In the genomic region with DNA sequence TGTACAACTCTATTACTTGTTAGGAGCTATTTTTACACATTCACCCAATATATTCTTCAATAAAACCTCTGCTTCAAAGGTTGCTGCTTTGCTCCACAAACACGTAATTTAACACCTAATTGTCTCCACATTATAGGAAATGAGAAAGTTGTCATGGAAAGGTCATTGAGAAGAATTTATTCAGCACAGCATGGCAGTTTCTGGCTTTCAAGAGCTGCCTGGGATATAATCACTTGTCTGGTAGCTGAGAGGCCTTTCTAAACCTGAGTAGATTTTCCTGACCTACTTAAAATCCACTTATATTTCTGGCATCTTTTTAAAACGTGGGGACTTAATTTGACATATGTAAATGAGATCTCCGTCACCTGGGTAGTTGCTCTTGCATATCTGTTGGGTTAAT, we compare ENCODE assay signal across 29 cellular contexts.
DNase-seq lines count a peak whose midpoint lies in the region; ATAC-seq and TF ChIP-seq lines count a peak whose summit lies in the region.
"Had no signal": no experiment of that assay in that cellular context is flagged by ENCODE, and none has a peak within 500 bp of the region (broad histone marks: within the 10 kb centered on the region; RNA-seq: fewer than 3 reads in every experiment).

No MANE protein-coding gene starts in this region.

- H3K27ac Mint-ChIP-seq in WTC11: no peak overlapping the region
- H3K27ac Mint-ChIP-seq: activated CD4-positive, alpha-beta memory T cell treated with anti-CD3 and anti-CD28 coated beads for 36 hours; activated naive CD4-positive, alpha-beta T cell treated with anti-CD3 and anti-CD28 coated beads, Interleukin-2, amount 50 U/mL, for 72 hours; activated T-helper 17 cell treated with anti-CD3 and anti-CD28 coated beads, Interleukin-2, amount 50 U/mL, for 72 hours; B cell; CD8-positive, alpha-beta memory T cell; immature natural killer cell; stimulated activated memory B cell treated with anti-CD40 and anti-IgM and Interleukin-4, amounts not matched to agents 10 μg/mL and 1 μg/mL and 100 μg/mL, for 72 hours; T-cell had no signal

- H3K36me3 Mint-ChIP-seq in WTC11: no peaks in the 10 kb centered on the region
- H3K36me3 Mint-ChIP-seq: activated CD4-positive, alpha-beta memory T cell treated with anti-CD3 and anti-CD28 coated beads for 36 hours; CD8-positive, alpha-beta memory T cell; immature natural killer cell; T-cell had no signal

- H3K4me1 Mint-ChIP-seq in WTC11: peaks cover 10% of the 10 kb centered on the region
- H3K4me1 Mint-ChIP-seq: activated T-helper 17 cell treated with anti-CD3 and anti-CD28 coated beads, Interleukin-2, amount 50 U/mL, for 72 hours; B cell; CD8-positive, alpha-beta memory T cell; immature natural killer cell; stimulated activated memory B cell treated with anti-CD40 and anti-IgM and Interleukin-4, amounts not matched to agents 10 μg/mL and 1 μg/mL and 100 μg/mL, for 72 hours; T-cell had no signal

- ATAC-seq in WTC11: peak; percentile 34; the same call in 1 of the 2 replicates
- ATAC-seq in HG02970 (IDR thresholded peaks at IDR 0.05; ENCODE audit: low FRiP score, unreplicated experiment): no peak
- ATAC-seq in HG03280 (IDR thresholded peaks at IDR 0.05; ENCODE audit: unreplicated experiment): no peak
- ATAC-seq: activated naive CD4-positive, alpha-beta T cell treated with anti-CD3 and anti-CD28 coated beads, Interleukin-2, amount 50 U/mL, for 72 hours; activated T-helper 17 cell treated with anti-CD3 and anti-CD28 coated beads, Interleukin-2, amount 50 U/mL, for 72 hours; psoas muscle; stimulated activated memory B cell treated with anti-CD40 and anti-IgM and Interleukin-4, amounts not matched to agents 10 μg/mL and 1 μg/mL and 100 μg/mL, for 72 hours; T-cell; upper lobe of right lung had no signal

- H3K9me3 Mint-ChIP-seq in WTC11: no peaks in the 10 kb centered on the region

- H3K27me3 Mint-ChIP-seq in WTC11 (ENCODE audit: low read depth): no peaks in the 10 kb centered on the region
- H3K27me3 Mint-ChIP-seq: activated CD4-positive, alpha-beta memory T cell treated with anti-CD3 and anti-CD28 coated beads for 36 hours; activated T-helper 17 cell treated with anti-CD3 and anti-CD28 coated beads, Interleukin-2, amount 50 U/mL, for 72 hours; B cell; CD8-positive, alpha-beta memory T cell; stimulated activated memory B cell treated with anti-CD40 and anti-IgM and Interleukin-4, amounts not matched to agents 10 μg/mL and 1 μg/mL and 100 μg/mL, for 72 hours; T-cell had no signal

- DNase-seq in COR-L47 (lab: John Stamatoyannopoulos, UW) (peak; percentile 42), NCI-H146 treated with DMSO at 0.1 percent for 48 hours (lab: John Stamatoyannopoulos, UW; ENCODE audit: unreplicated experiment) (peak; percentile 33), NCI-H2227 treated with DMSO at 0.1 percent for 48 hours (lab: John Stamatoyannopoulos, UW) (peak; percentile 55), WTC11 (ENCODE audit: low spot score) (no peak), DMS114 treated with DMSO at 0.1 percent for 48 hours (lab: John Stamatoyannopoulos, UW; ENCODE audit: unreplicated experiment) (no peak)
- DNase-seq in effector CD8-positive, alpha-beta T cell (lab: John Stamatoyannopoulos, UW): no peak
- DNase-seq: activated CD4-positive, alpha-beta memory T cell treated with anti-CD3 and anti-CD28 coated beads for 36 hours; activated CD4-positive, CD25-positive, alpha-beta regulatory T cell treated with anti-CD3 and anti-CD28 coated beads, Interleukin-2, amount 50 U/mL, for 72 hours; activated CD8-positive, alpha-beta memory T cell treated with anti-CD3 and anti-CD28 coated beads, Interleukin-2, amount 50 U/mL, for 4 hours; anterior cingulate cortex; CD8-positive, alpha-beta memory T cell; colonic mucosa; DMS53; GDM1; H7; hippocampal formation; immature natural killer cell; psoas muscle; SJCRH30; stimulated activated CD4-positive, alpha-beta T cell treated with anti-CD3 and anti-CD28 coated beads, Interleukin-4, amount 100 ng/mL, for 4 hours; substantia nigra; T-cell; upper lobe of right lung had no signal

- H3K4me3 Mint-ChIP-seq in WTC11: no peak overlapping the region
- H3K4me3 Mint-ChIP-seq: activated CD4-positive, alpha-beta memory T cell treated with anti-CD3 and anti-CD28 coated beads for 36 hours; activated T-helper 17 cell treated with anti-CD3 and anti-CD28 coated beads, Interleukin-2, amount 50 U/mL, for 72 hours; B cell; CD8-positive, alpha-beta memory T cell; immature natural killer cell; stimulated activated memory B cell treated with anti-CD40 and anti-IgM and Interleukin-4, amounts not matched to agents 10 μg/mL and 1 μg/mL and 100 μg/mL, for 72 hours; T-cell had no signal

- TF ChIP-seq CTCF in WTC11 (IDR thresholded peaks at IDR 0.05): no peak

- CTCF ChIA-PET in WTC11 (lab: Charles Lee): no interaction called here

- POLR2A ChIA-PET in WTC11 (lab: Charles Lee): no interaction called here

TF ChIP-seq in WTC11, 78 proteins besides CTCF, POLR2A, EP300 and RAD21 (continues in another document):
- TF ChIP-seq ZNF396 (CRISPR knock-in tag; IDR thresholded peaks at IDR 0.05; ENCODE audit: borderline replicate concordance) (no peak), NFATC4 (CRISPR knock-in tag; IDR thresholded peaks at IDR 0.05) (no peak), SMAD4 (CRISPR knock-in tag; IDR thresholded peaks at IDR 0.05) (no peak), PRRX2 (CRISPR knock-in tag; IDR thresholded peaks at IDR 0.05) (no peak), GABPB1 (CRISPR knock-in tag; IDR thresholded peaks at IDR 0.05) (no peak), CBFB (CRISPR knock-in tag; IDR thresholded peaks at IDR 0.05; ENCODE audit: low read depth) (no peak), RORB (CRISPR knock-in tag; IDR thresholded peaks at IDR 0.05) (no peak), ZNF121 (CRISPR knock-in tag; IDR thresholded peaks at IDR 0.05) (no peak)
- TF ChIP-seq, protein P1, sequence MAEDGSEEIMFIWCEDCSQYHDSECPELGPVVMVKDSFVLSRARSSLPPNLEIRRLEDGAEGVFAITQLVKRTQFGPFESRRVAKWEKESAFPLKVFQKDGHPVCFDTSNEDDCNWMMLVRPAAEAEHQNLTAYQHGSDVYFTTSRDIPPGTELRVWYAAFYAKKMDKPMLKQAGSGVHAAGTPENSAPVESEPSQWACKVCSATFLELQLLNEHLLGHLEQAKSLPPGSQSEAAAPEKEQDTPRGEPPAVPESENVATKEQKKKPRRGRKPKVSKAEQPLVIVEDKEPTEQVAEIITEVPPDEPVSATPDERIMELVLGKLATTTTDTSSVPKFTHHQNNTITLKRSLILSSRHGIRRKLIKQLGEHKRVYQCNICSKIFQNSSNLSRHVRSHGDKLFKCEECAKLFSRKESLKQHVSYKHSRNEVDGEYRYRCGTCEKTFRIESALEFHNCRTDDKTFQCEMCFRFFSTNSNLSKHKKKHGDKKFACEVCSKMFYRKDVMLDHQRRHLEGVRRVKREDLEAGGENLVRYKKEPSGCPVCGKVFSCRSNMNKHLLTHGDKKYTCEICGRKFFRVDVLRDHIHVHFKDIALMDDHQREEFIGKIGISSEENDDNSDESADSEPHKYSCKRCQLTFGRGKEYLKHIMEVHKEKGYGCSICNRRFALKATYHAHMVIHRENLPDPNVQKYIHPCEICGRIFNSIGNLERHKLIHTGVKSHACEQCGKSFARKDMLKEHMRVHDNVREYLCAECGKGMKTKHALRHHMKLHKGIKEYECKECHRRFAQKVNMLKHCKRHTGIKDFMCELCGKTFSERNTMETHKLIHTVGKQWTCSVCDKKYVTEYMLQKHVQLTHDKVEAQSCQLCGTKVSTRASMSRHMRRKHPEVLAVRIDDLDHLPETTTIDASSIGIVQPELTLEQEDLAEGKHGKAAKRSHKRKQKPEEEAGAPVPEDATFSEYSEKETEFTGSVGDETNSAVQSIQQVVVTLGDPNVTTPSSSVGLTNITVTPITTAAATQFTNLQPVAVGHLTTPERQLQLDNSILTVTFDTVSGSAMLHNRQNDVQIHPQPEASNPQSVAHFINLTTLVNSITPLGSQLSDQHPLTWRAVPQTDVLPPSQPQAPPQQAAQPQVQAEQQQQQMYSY (CRISPR knock-in tag; IDR thresholded peaks at IDR 0.05): no peak
- TF ChIP-seq, protein P2, sequence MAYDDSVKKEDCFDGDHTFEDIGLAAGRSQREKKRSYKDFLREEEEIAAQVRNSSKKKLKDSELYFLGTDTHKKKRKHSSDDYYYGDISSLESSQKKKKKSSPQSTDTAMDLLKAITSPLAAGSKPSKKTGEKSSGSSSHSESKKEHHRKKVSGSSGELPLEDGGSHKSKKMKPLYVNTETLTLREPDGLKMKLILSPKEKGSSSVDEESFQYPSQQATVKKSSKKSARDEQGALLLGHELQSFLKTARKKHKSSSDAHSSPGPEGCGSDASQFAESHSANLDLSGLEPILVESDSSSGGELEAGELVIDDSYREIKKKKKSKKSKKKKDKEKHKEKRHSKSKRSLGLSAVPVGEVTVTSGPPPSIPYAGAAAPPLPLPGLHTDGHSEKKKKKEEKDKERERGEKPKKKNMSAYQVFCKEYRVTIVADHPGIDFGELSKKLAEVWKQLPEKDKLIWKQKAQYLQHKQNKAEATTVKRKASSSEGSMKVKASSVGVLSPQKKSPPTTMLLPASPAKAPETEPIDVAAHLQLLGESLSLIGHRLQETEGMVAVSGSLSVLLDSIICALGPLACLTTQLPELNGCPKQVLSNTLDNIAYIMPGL (CRISPR knock-in tag; IDR thresholded peaks at IDR 0.05): no peak
- TF ChIP-seq, protein P3, sequence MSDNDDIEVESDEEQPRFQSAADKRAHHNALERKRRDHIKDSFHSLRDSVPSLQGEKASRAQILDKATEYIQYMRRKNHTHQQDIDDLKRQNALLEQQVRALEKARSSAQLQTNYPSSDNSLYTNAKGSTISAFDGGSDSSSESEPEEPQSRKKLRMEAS (CRISPR knock-in tag; IDR thresholded peaks at IDR 0.05): no peak
- TF ChIP-seq, protein P4, sequence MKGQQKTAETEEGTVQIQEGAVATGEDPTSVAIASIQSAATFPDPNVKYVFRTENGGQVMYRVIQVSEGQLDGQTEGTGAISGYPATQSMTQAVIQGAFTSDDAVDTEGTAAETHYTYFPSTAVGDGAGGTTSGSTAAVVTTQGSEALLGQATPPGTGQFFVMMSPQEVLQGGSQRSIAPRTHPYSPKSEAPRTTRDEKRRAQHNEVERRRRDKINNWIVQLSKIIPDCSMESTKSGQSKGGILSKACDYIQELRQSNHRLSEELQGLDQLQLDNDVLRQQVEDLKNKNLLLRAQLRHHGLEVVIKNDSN (CRISPR knock-in tag; IDR thresholded peaks at IDR 0.05): no peak
- TF ChIP-seq, protein P5, sequence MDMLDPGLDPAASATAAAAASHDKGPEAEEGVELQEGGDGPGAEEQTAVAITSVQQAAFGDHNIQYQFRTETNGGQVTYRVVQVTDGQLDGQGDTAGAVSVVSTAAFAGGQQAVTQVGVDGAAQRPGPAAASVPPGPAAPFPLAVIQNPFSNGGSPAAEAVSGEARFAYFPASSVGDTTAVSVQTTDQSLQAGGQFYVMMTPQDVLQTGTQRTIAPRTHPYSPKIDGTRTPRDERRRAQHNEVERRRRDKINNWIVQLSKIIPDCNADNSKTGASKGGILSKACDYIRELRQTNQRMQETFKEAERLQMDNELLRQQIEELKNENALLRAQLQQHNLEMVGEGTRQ (CRISPR knock-in tag; IDR thresholded peaks at IDR 0.05): no peak

Comparison
In these comparisons a context has a peak if more than half of its experiments do, and no peak if none do; other contexts are left out.
1. DNase-seq: peak in COR-L47 (single experiment), NCI-H146 treated with DMSO at 0.1 percent for 48 hours (single experiment) and NCI-H2227 treated with DMSO at 0.1 percent for 48 hours (single experiment); none in WTC11 (single experiment), effector CD8-positive, alpha-beta T cell (single experiment) and DMS114 treated with DMSO at 0.1 percent for 48 hours (single experiment).